In the genomic region with DNA sequence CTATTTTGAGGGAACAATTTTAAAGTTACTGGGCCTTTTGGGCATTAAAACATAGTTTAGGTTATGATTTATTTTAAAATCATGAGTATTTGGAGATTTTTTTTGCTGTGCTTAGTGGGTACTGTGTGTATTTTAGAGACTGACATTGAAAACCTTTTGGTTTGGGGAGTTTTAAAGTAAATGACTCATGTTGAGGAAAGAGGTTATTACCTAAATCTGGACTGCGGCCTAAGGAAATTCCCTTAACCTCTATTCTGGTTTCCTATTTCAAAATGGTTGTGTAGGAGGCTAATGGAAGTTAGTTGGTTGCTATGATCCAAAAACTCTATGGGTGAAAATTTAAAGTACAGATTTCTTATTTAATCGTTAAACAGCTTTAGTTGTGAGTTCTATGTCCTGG, we compare ENCODE assay signal across 13 cellular contexts. TPM values are rescaled to one million over a fixed set of nuclear protein-coding genes. Genes with fewer than 3 reads are reported as not detected.
DNase-seq lines count a peak whose midpoint lies in the region; ATAC-seq and TF ChIP-seq lines count a peak whose summit lies in the region.
"Had no signal": no experiment of that assay in that cellular context is flagged by ENCODE, and none has a peak within 500 bp of the region (broad histone marks: within the 10 kb centered on the region; RNA-seq: fewer than 3 reads in every experiment).

No MANE protein-coding gene starts in this region.

- no peak overlapping the region for H3K4me3 Mint-ChIP-seq in HFFc6
- H3K4me3 Mint-ChIP-seq: nephron had no signal

- H3K27ac Mint-ChIP-seq in HFFc6 = 0 out of 2 replicates have a peak overlapping the region, but pooled peaks have one; percentile 20

- H3K4me3 ChIP-seq in kidney epithelial cell (ENCODE audit: low read depth, low read length) = no peak overlapping the region
- H3K4me3 ChIP-seq in SJCRH30 = no peak overlapping the region
- H3K4me3 ChIP-seq: thyroid gland had no signal

- H3K27ac ChIP-seq in RWPE1 (no peak overlapping the region), SJCRH30 (no peak overlapping the region)
- H3K27ac ChIP-seq: thyroid gland had no signal

- DNase-seq in HFFc6 = no peak
- peak; percentile 4 for DNase-seq in RWPE1 (ENCODE audit: low spot score)
- peak; percentile 7 for DNase-seq in kidney epithelial cell (ENCODE audit: low read depth)
- DNase-seq in SJCRH30 = no peak
- no peak for DNase-seq in GOT3 (lab: John Stamatoyannopoulos, UW)
- DNase-seq in activated T-cell treated with anti-CD3 and anti-CD28 coated beads, Interleukin-2, amount 50 U/mL, for 48 hours = no peak
- DNase-seq: effector CD8-positive, alpha-beta T cell; NCI-H1105 treated with DMSO at 0.1 percent for 48 hours; stimulated activated CD4-positive, alpha-beta T cell treated with anti-CD3 and anti-CD28 coated beads, Interleukin-4, amount 100 ng/mL, for 1 hour; thyroid gland had no signal

- H3K36me3 ChIP-seq in kidney epithelial cell (ENCODE audit: control insufficient read depth, insufficient read depth, low read length) (no peaks in the 10 kb centered on the region), SJCRH30 (no peaks in the 10 kb centered on the region)
- H3K36me3 ChIP-seq: thyroid gland had no signal

- H3K27me3 Mint-ChIP-seq in HFFc6 (ENCODE audit: insufficient read depth) = no peaks in the 10 kb centered on the region; the same call in 1 of the 2 replicates

- H3K27me3 ChIP-seq in kidney epithelial cell (ENCODE audit: control insufficient read depth, insufficient read depth, low read length) = no peaks in the 10 kb centered on the region
- no peaks in the 10 kb centered on the region for H3K27me3 ChIP-seq in SJCRH30
- H3K27me3 ChIP-seq: thyroid gland had no signal

- H3K9me3 Mint-ChIP-seq in HFFc6 = no peaks in the 10 kb centered on the region
- H3K9me3 Mint-ChIP-seq: nephron had no signal

- no peaks in the 10 kb centered on the region for H3K36me3 Mint-ChIP-seq in HFFc6 (ENCODE audit: low read depth)

- H3K4me1 Mint-ChIP-seq in HFFc6 (ENCODE audit: low read depth) = peaks cover 10% of the 10 kb centered on the region

- POLR2A ChIA-PET in RWPE1 (lab: Yijun Ruan, JAX; ENCODE audit: low non-redundant PET) = no interaction called here

- H3K4me1 ChIP-seq in SJCRH30 = no peaks in the 10 kb centered on the region
- H3K4me1 ChIP-seq: thyroid gland had no signal

- CTCF ChIA-PET in RWPE1 (lab: Yijun Ruan, JAX) = no interaction called here

- no peaks in the 10 kb centered on the region for H3K9me3 ChIP-seq in SJCRH30 (replicated peaks)
- H3K9me3 ChIP-seq: thyroid gland had no signal

- peak; percentile 74 for ATAC-seq in GM18499 (IDR thresholded peaks at IDR 0.05; ENCODE audit: insufficient read depth, unreplicated experiment)
- no peak for ATAC-seq in HG03175 (IDR thresholded peaks at IDR 0.05; ENCODE audit: unreplicated experiment)

- TF ChIP-seq CTCF in HFFc6 (IDR thresholded peaks at IDR 0.05) (no peak), RWPE1 (conservative IDR thresholded peaks at IDR 0.05; ENCODE audit: low read depth) (no peak), kidney epithelial cell (IDR thresholded peaks at IDR 0.05; ENCODE audit: insufficient read depth, low read length, poor library complexity, severe bottlenecking) (no peak)

RNA-seq across cellular contexts. Expression of gene DPH6, which starts 57.3 kb away (rescaled TPM):
- 10 to 100 TPM in 4 of 6 experiments, 1 to 10 TPM in 2; 8.9 to 14.8 (median 12.1) TPM for total RNA-seq in HFFc6 (2021; fragmentation: NEBNext Ultra II Directional; extraction: Animal tissue kit (Norgen Biotek cat#: 25700))
- 7.1 and 13.5 TPM in 2 replicates for total RNA-seq in kidney epithelial cell
- total RNA-seq in SJCRH30 (2014; rRNA removed; shearing (Covaris generic)) = 10.6 and 13.0 TPM in 2 replicates

Comparison
In these comparisons a context has a peak if more than half of its experiments do, and no peak if none do; other contexts are left out.
1. DNase-seq: peak in RWPE1 (single experiment) and kidney epithelial cell (single experiment); none in HFFc6 (single experiment), SJCRH30 (0 of 2), GOT3 (single experiment) and activated T-cell treated with anti-CD3 and anti-CD28 coated beads, Interleukin-2, amount 50 U/mL, for 48 hours (0 of 2).